Comparison of ENCODE assay signal across 8 cellular contexts in genomic region chr12:11958216-11959091, GRCh38.
A peak's percentile ranks its signal among the peaks of the same experiment; 100 is the strongest.
DNase-seq lines count a peak whose midpoint lies in the region; ATAC-seq and TF ChIP-seq lines count a peak whose summit lies in the region.

No MANE protein-coding gene starts in this region.

- H3K36me3 Mint-ChIP-seq in activated naive CD8-positive, alpha-beta T cell treated with anti-CD3 and anti-CD28 coated beads for 36 hours: no peaks in the 10 kb centered on the region
- H3K36me3 Mint-ChIP-seq in natural killer cell: no peaks in the 10 kb centered on the region

- no peak for TF ChIP-seq CTCF in natural killer cell (IDR thresholded peaks at IDR 0.05)

- peak; percentile 54 to 87 (median 86) for ATAC-seq in natural killer cell
- ATAC-seq in GM18517 (IDR thresholded peaks at IDR 0.05; ENCODE audit: unreplicated experiment): no peak
- ATAC-seq in GM21786 (IDR thresholded peaks at IDR 0.05; ENCODE audit: unreplicated experiment): no peak

- H3K4me1 Mint-ChIP-seq in activated naive CD8-positive, alpha-beta T cell treated with anti-CD3 and anti-CD28 coated beads for 36 hours: peaks cover 24% of the 10 kb centered on the region
- H3K4me1 Mint-ChIP-seq in natural killer cell: peaks cover 27 to 30% of the 10 kb centered on the region in 2 donors

- intact Hi-C loops in natural killer cell (cut with micrococcal nuclease): loop anchor here (1.0 kb wide), 1 partner anchor 23 kb away; no protein-coding TSS in a partner anchor

- H3K27ac Mint-ChIP-seq in activated naive CD8-positive, alpha-beta T cell treated with anti-CD3 and anti-CD28 coated beads for 36 hours: peak overlapping the region; percentile 71
- peak overlapping the region in 1 of 2 donors; percentile 64 for H3K27ac Mint-ChIP-seq in natural killer cell

- peaks cover 13% of the 10 kb centered on the region for H3K27me3 Mint-ChIP-seq in activated naive CD8-positive, alpha-beta T cell treated with anti-CD3 and anti-CD28 coated beads for 36 hours
- peaks cover 20 to 45% of the 10 kb centered on the region in 2 donors for H3K27me3 Mint-ChIP-seq in natural killer cell (ENCODE audit: low read depth in 2 of 2)

- H3K9me3 Mint-ChIP-seq in activated naive CD8-positive, alpha-beta T cell treated with anti-CD3 and anti-CD28 coated beads for 36 hours: no peaks in the 10 kb centered on the region
- no peaks in the 10 kb centered on the region for H3K9me3 Mint-ChIP-seq in natural killer cell

- DNase-seq in GM04503 (ENCODE audit: low read depth): peak; percentile 93
- peak; percentile 56 for DNase-seq in LoVo (ENCODE audit: low spot score)
- peak; percentile 49 for DNase-seq in activated naive CD8-positive, alpha-beta T cell treated with anti-CD3 and anti-CD28 coated beads for 36 hours
- DNase-seq in natural killer cell: peak; percentile 27
- DNase-seq in NCI-H2227 treated with DMSO at 0.1 percent for 48 hours (lab: John Stamatoyannopoulos, UW): no peak
- no peak for DNase-seq in mucosa of gallbladder (ENCODE audit: low spot score)

- H3K4me3 Mint-ChIP-seq in activated naive CD8-positive, alpha-beta T cell treated with anti-CD3 and anti-CD28 coated beads for 36 hours: no peak overlapping the region
- peak overlapping the region; percentile 10 for H3K4me3 Mint-ChIP-seq in natural killer cell

Comparison
In these comparisons a context has a peak if more than half of its experiments do, and no peak if none do; other contexts are left out.
1. DNase-seq: peak in GM04503 (single experiment), LoVo (single experiment), activated naive CD8-positive, alpha-beta T cell treated with anti-CD3 and anti-CD28 coated beads for 36 hours (single experiment) and natural killer cell (single experiment); none in NCI-H2227 treated with DMSO at 0.1 percent for 48 hours (single experiment) and mucosa of gallbladder (single experiment).
2. ATAC-seq: peak in natural killer cell (3 of 3); none in GM18517 (single experiment) and GM21786 (single experiment).